ENCODE assay signal across 17 cellular contexts in genomic region chr1:119895102-119895501, GRCh38. TPM values are rescaled to one million over a fixed set of nuclear protein-coding genes. Genes with fewer than 3 reads are reported as not detected.
DNase-seq lines count a peak whose midpoint lies in the region; ATAC-seq, FAIRE-seq and TF ChIP-seq lines count a peak whose summit lies in the region.
"Had no signal": no experiment of that assay in that cellular context is flagged by ENCODE, and none has a peak within 500 bp of the region (broad histone marks: within the 10 kb centered on the region; RNA-seq: fewer than 3 reads in every experiment).

No MANE protein-coding gene starts in this region.

- H3K9me3 ChIP-seq in PC-3 (ENCODE audit: low read length) (no peaks in the 10 kb centered on the region), body of pancreas (no peaks in the 10 kb centered on the region), trophoblast cell (ENCODE audit: insufficient read depth, low read depth, low read length) (no peaks in the 10 kb centered on the region), SK-N-SH (no peaks in the 10 kb centered on the region)
- H3K9me3 ChIP-seq: BLaER1 treated with 17β-estradiol and CSF1 and Interleukin-3, amounts not matched to agents 10 nM and 100 nM; HAP-1 had no signal

- H2AFZ ChIP-seq in PC-3 (ENCODE audit: low read length) (no peak overlapping the region), trophoblast cell (ENCODE audit: insufficient read depth, low read length, poor library complexity) (no peak overlapping the region), SK-N-SH (ENCODE audit: low read depth) (no peak overlapping the region)

- H2AK5ac ChIP-seq in trophoblast cell (ENCODE audit: low read length), result no peak overlapping the region

- no peak for TF ChIP-seq POLR2A in body of pancreas (IDR thresholded peaks at IDR 0.05)

- DNase-seq in PC-3 (peak; percentile 18), body of pancreas (no peak), iris pigment epithelial cell (ENCODE audit: low read depth) (peak; percentile 13), trophoblast cell (peak; percentile 11 to 58), GM19239 (ENCODE audit: insufficient read length, low spot score) (no peak), SK-N-SH (no peak)
- DNase-seq in central memory CD4-positive, alpha-beta T cell, result no peak
- DNase-seq: ACHN; CD4-positive, CD25-positive, alpha-beta regulatory T cell; DMS53; GOT3; IMR-90 had no signal

- POLR2A ChIA-PET in PC-3 (lab: Charles Lee; ENCODE audit: unreplicated experiment) (no interaction called here), SK-N-SH (lab: Yijun Ruan, JAX) (no interaction called here)

- no peak for FAIRE-seq in GM19239 (lab: Jason Lieb, UNC)

- BruUV-seq in PC-3 (replicated peaks; lab: Mats Ljungman, UMichigan), result no TSS peak

- no peak for TF ChIP-seq EP300 in SK-N-SH (IDR thresholded peaks at IDR 0.05; ENCODE audit: borderline replicate concordance in 1 of 2, low read depth in 1 of 2, low read length in 1 of 2)

- CTCF ChIA-PET in PC-3 (lab: Charles Lee) (no interaction called here), SK-N-SH (lab: Yijun Ruan, JAX) (no interaction called here)

- H4K12ac ChIP-seq in trophoblast cell (ENCODE audit: low read depth, low read length), result no peak overlapping the region

- WGBS in body of pancreas, 2 donors, result 66 to 71% methylated on average over 4 of the region's 4 CpGs
- whole genome bisulfite sequencing in trophoblast cell (ENCODE audit: extremely low coverage, insufficient coverage, insufficient read length), result no CpG with 5 or more reads among the region's 4 CpGs
- 59% methylated on average over 4 of the region's 4 CpGs for WGBS in SK-N-SH (ENCODE audit: low lambda C conversion rate)

- no peak overlapping the region for H3K27ac ChIP-seq in PC-3 (ENCODE audit: low read length)
- peak overlapping the region in 3 of 4 donors; percentile 2 to 59 (median 57) for H3K27ac ChIP-seq in body of pancreas
- no peak overlapping the region for H3K27ac ChIP-seq in trophoblast cell (ENCODE audit: low read depth, low read length)
- H3K27ac ChIP-seq in SK-N-SH (ENCODE audit: low read depth in 2 of 2, low read length in 1 of 2), result no peak overlapping the region
- H3K27ac ChIP-seq: BLaER1 treated with 17β-estradiol and CSF1 and Interleukin-3, amounts not matched to agents 10 nM and 100 nM had no signal

- H3K23ac ChIP-seq in trophoblast cell (ENCODE audit: low read length), result no peak overlapping the region

- no peak overlapping the region for H4K8ac ChIP-seq in trophoblast cell (ENCODE audit: low read depth, low read length)

- ATAC-seq in PC-3 (no peak), body of pancreas (no peak), GM21576 (IDR thresholded peaks at IDR 0.05; ENCODE audit: unreplicated experiment) (no peak)

- intact Hi-C loops in PC-3 (cut with micrococcal nuclease), result no loop called here
- intact Hi-C loops in body of pancreas (cut with DNase I), result no loop called here

- no peaks in the 10 kb centered on the region for H3K79me1 ChIP-seq in trophoblast cell (ENCODE audit: low read length)

- no peak overlapping the region for H3K4ac ChIP-seq in trophoblast cell (ENCODE audit: low read depth, low read length)

- H3K79me2 ChIP-seq in PC-3 (ENCODE audit: low read length), result no peaks in the 10 kb centered on the region
- no peaks in the 10 kb centered on the region for H3K79me2 ChIP-seq in trophoblast cell (ENCODE audit: control insufficient read depth, insufficient read depth, low read length, poor library complexity)
- no peaks in the 10 kb centered on the region for H3K79me2 ChIP-seq in SK-N-SH (ENCODE audit: insufficient read depth)

- H4K20me1 ChIP-seq in PC-3 (ENCODE audit: low read length) (no peaks in the 10 kb centered on the region), SK-N-SH (ENCODE audit: insufficient read depth) (no peaks in the 10 kb centered on the region)
- H4K20me1 ChIP-seq: BLaER1 treated with 17β-estradiol and CSF1 and Interleukin-3, amounts not matched to agents 10 nM and 100 nM had no signal

- H3F3A ChIP-seq in PC-3 (ENCODE audit: low read length, unreplicated experiment), result no peaks in the 10 kb centered on the region
- no peaks in the 10 kb centered on the region for H3F3A ChIP-seq in SK-N-SH (replicated peaks; ENCODE audit: insufficient read depth)

- H2BK12ac ChIP-seq in trophoblast cell (ENCODE audit: low read length), result no peak overlapping the region

- no peak overlapping the region for H3K14ac ChIP-seq in trophoblast cell (ENCODE audit: low read length)

- no peaks in the 10 kb centered on the region for H3K36me3 ChIP-seq in PC-3 (ENCODE audit: low read depth, low read length)
- H3K36me3 ChIP-seq in body of pancreas (replicated peaks in 1 of 2; ENCODE audit: insufficient read depth in 1 of 2, low read depth in 2 of 2), result no peaks in the 10 kb centered on the region
- no peaks in the 10 kb centered on the region for H3K36me3 ChIP-seq in trophoblast cell (ENCODE audit: control insufficient read depth in 1 of 2, insufficient read depth in 2 of 2, low read length in 2 of 2)
- no peaks in the 10 kb centered on the region for H3K36me3 ChIP-seq in SK-N-SH (replicated peaks in 1 of 2; ENCODE audit: control insufficient read depth in 1 of 2, insufficient read depth in 2 of 2, low read length in 1 of 2)
- H3K36me3 ChIP-seq: BLaER1 treated with 17β-estradiol and CSF1 and Interleukin-3, amounts not matched to agents 10 nM and 100 nM; HAP-1 had no signal

- H3K4me1 ChIP-seq in PC-3 (ENCODE audit: insufficient read depth, low read length) (0 out of 2 replicates have a peak, but pooled peaks cover 3% of the 10 kb centered on the region), body of pancreas (peaks cover 15% of the 10 kb centered on the region), trophoblast cell (ENCODE audit: control insufficient read depth in 1 of 2, insufficient read depth in 2 of 2, low read length in 2 of 2) (no peaks in the 10 kb centered on the region), SK-N-SH (ENCODE audit: control insufficient read depth in 1 of 2, insufficient read depth in 2 of 2, low read depth in 1 of 2, low read length in 1 of 2) (no peaks in the 10 kb centered on the region; a peak in 1 of 4 replicates)
- H3K4me1 ChIP-seq: BLaER1 treated with 17β-estradiol and CSF1 and Interleukin-3, amounts not matched to agents 10 nM and 100 nM had no signal

- no peak overlapping the region for H2BK5ac ChIP-seq in trophoblast cell (ENCODE audit: low read depth, low read length, poor library complexity)

- no peak overlapping the region for H3K9ac ChIP-seq in PC-3 (ENCODE audit: low read length)
- H3K9ac ChIP-seq in trophoblast cell (ENCODE audit: low read length), result no peak overlapping the region
- H3K9ac ChIP-seq in SK-N-SH, result no peak overlapping the region
- H3K9ac ChIP-seq: BLaER1 treated with 17β-estradiol and CSF1 and Interleukin-3, amounts not matched to agents 10 nM and 100 nM had no signal

- H3K9me2 ChIP-seq in PC-3 (replicated peaks; ENCODE audit: low read length) (no peaks in the 10 kb centered on the region), SK-N-SH (no peaks in the 10 kb centered on the region)

- H3K27me3 ChIP-seq in PC-3 (ENCODE audit: low read length) (no peaks in the 10 kb centered on the region), body of pancreas (no peaks in the 10 kb centered on the region), trophoblast cell (ENCODE audit: insufficient read depth, low read length) (no peaks in the 10 kb centered on the region), SK-N-SH (ENCODE audit: insufficient read depth) (no peaks in the 10 kb centered on the region)
- H3K27me3 ChIP-seq: BLaER1 treated with 17β-estradiol and CSF1 and Interleukin-3, amounts not matched to agents 10 nM and 100 nM had no signal

- H3K4me3 ChIP-seq in PC-3 (ENCODE audit: low read length), result no peak overlapping the region
- no peak overlapping the region for H3K4me3 ChIP-seq in body of pancreas
- H3K4me3 ChIP-seq in trophoblast cell (ENCODE audit: low read depth, low read length), result no peak overlapping the region
- H3K4me3 ChIP-seq in SK-N-SH (ENCODE audit: low read depth in 2 of 2, low read length in 1 of 2), result no peak overlapping the region
- H3K4me3 ChIP-seq: BLaER1 treated with 17β-estradiol and CSF1 and Interleukin-3, amounts not matched to agents 10 nM and 100 nM; HAP-1 had no signal

- no peak overlapping the region for H3K18ac ChIP-seq in trophoblast cell (ENCODE audit: low read length)

- no peak for TF ChIP-seq CTCF in PC-3 (conservative IDR thresholded peaks at IDR 0.05; ENCODE audit: low read depth, low read length)
- TF ChIP-seq CTCF in body of pancreas (IDR thresholded peaks at IDR 0.05), result no peak
- TF ChIP-seq CTCF in SK-N-SH (IDR thresholded peaks at IDR 0.05), result no peak

- no peak for TF ChIP-seq RAD21 in SK-N-SH (IDR thresholded peaks at IDR 0.05; ENCODE audit: low read length)

- no peak overlapping the region for H2BK120ac ChIP-seq in trophoblast cell (ENCODE audit: insufficient read depth, low read length, poor library complexity)

- H3K4me2 ChIP-seq in PC-3 (ENCODE audit: low read length), result no peak overlapping the region
- H3K4me2 ChIP-seq in trophoblast cell (ENCODE audit: low read length), result no peak overlapping the region
- H3K4me2 ChIP-seq in SK-N-SH, result no peak overlapping the region
- H3K4me2 ChIP-seq: BLaER1 treated with 17β-estradiol and CSF1 and Interleukin-3, amounts not matched to agents 10 nM and 100 nM had no signal

- H4K91ac ChIP-seq in trophoblast cell (ENCODE audit: low read depth, low read length), result no peak overlapping the region

TF ChIP-seq in SK-N-SH, 30 proteins besides CTCF, POLR2A, EP300 and RAD21:
- TF ChIP-seq JUND (IDR thresholded peaks at IDR 0.05) (no peak), POLR2AphosphoS5 (IDR thresholded peaks at IDR 0.05; ENCODE audit: low read depth, low read length) (no peak), SMC3 (IDR thresholded peaks at IDR 0.05; ENCODE audit: low read depth, low read length) (no peak), FOXM1 (IDR thresholded peaks at IDR 0.05; ENCODE audit: low read depth) (no peak), GATA2 (CRISPR knock-in tag; IDR thresholded peaks at IDR 0.05) (no peak), MEF2A (IDR thresholded peaks at IDR 0.05; ENCODE audit: borderline replicate concordance, low read depth) (no peak)

RNA-seq across cellular contexts. Expression of gene ADAM30, which starts 1.2 kb away (rescaled TPM):
- total RNA-seq in PC-3 (2014; rRNA removed) (not detected in 2 replicates), body of pancreas (not detected)
- not detected in 2 replicates for polyA plus RNA-seq in trophoblast cell (2013)
- polyA plus RNA-seq in SK-N-SH (2012; rRNA removed), result not detected in 2 replicates
- not detected in 2 replicates for polyA plus RNA-seq in SK-N-SH (2012; cell fraction: cytosol; rRNA removed)
- polyA plus RNA-seq in SK-N-SH (2012; cell fraction: nucleus; rRNA removed), result not detected in 2 replicates
- total RNA-seq: A172; CD4-positive, CD25-positive, alpha-beta regulatory T cell; Daoy; IMR-90 had no signal
- polyA plus RNA-seq: CD4-positive, CD25-positive, alpha-beta regulatory T cell; IMR-90 had no signal

Comparison
In these comparisons a context has a peak if more than half of its experiments do, and no peak if none do; other contexts are left out.
1. DNase-seq: peak in PC-3 (single experiment), iris pigment epithelial cell (single experiment) and trophoblast cell (2 of 2); none in body of pancreas (0 of 4), central memory CD4-positive, alpha-beta T cell (single experiment), GM19239 (single experiment) and SK-N-SH (single experiment).
2. H3K27ac ChIP-seq: peak in body of pancreas (3 of 4); none in PC-3 (single experiment), trophoblast cell (single experiment) and SK-N-SH (0 of 2).